Comparison of ENCODE assay signal across 10 cellular contexts in genomic region chr1:223775711-223776074, GRCh38.
DNase-seq lines count a peak whose midpoint lies in the region; ATAC-seq and TF ChIP-seq lines count a peak whose summit lies in the region.
"Had no signal": no experiment of that assay in that cellular context is flagged by ENCODE, and none has a peak within 500 bp of the region (broad histone marks: within the 10 kb centered on the region; RNA-seq: fewer than 3 reads in every experiment).

No MANE protein-coding gene starts in this region.

- H3K36me3 ChIP-seq in esophagus muscularis mucosa: peaks cover 45 to 94% (median 87%) of the 10 kb centered on the region in 4 donors

- no peak overlapping the region for H3K4me3 Mint-ChIP-seq in activated CD8-positive, alpha-beta memory T cell treated with anti-CD3 and anti-CD28 coated beads, Interleukin-2, amount 10 ng/mL, durations not matched to agents 7 days and 5 days
- no peak overlapping the region for H3K4me3 Mint-ChIP-seq in activated CD4-positive, alpha-beta memory T cell treated with anti-CD3 and anti-CD28 coated beads for 36 hours
- H3K4me3 Mint-ChIP-seq in stimulated activated memory B cell treated with anti-CD40 and anti-IgM and Interleukin-4, amounts not matched to agents 10 μg/mL and 1 μg/mL and 100 μg/mL, for 72 hours: no peak overlapping the region

- H3K4me3 ChIP-seq in esophagus muscularis mucosa: no peak overlapping the region
- H3K4me3 ChIP-seq: MG63, SJCRH30 had no signal

- H3K9me3 Mint-ChIP-seq in activated CD8-positive, alpha-beta memory T cell treated with anti-CD3 and anti-CD28 coated beads, Interleukin-2, amount 10 ng/mL, durations not matched to agents 7 days and 5 days (ENCODE audit: low read depth): no peaks in the 10 kb centered on the region
- no peaks in the 10 kb centered on the region for H3K9me3 Mint-ChIP-seq in activated CD4-positive, alpha-beta memory T cell treated with anti-CD3 and anti-CD28 coated beads for 36 hours
- no peaks in the 10 kb centered on the region for H3K9me3 Mint-ChIP-seq in stimulated activated memory B cell treated with anti-CD40 and anti-IgM and Interleukin-4, amounts not matched to agents 10 μg/mL and 1 μg/mL and 100 μg/mL, for 72 hours

- CTCF ChIA-PET in activated CD8-positive, alpha-beta memory T cell treated with anti-CD3 and anti-CD28 coated beads, Interleukin-2, amount 10 ng/mL, durations not matched to agents 7 days and 5 days (lab: Charles Lee): interaction anchor here (0.6 to 2.7 kb wide), 4 partner anchors 26 to 1664 kb away, joined by 3 to 11 read pairs (median 6); no protein-coding TSS in a partner anchor
- CTCF ChIA-PET in activated CD4-positive, alpha-beta memory T cell treated with anti-CD3 and anti-CD28 coated beads for 36 hours (lab: Charles Lee): interaction anchor here (0.8 to 3.2 kb wide), 5 partner anchors 26 to 80 kb away, joined by 3 to 17 read pairs (median 4); partner anchors contain the start of gene TP53BP2

- intact Hi-C loops in activated CD4-positive, alpha-beta memory T cell treated with anti-CD3 and anti-CD28 coated beads for 36 hours (cut with micrococcal nuclease): loop anchor here (1.0 kb wide), 1 partner anchor 60 kb away; no protein-coding TSS in a partner anchor
- intact Hi-C loops in esophagus muscularis mucosa (cut with DNase I): loop anchor here (10.0 kb wide), 1 partner anchor 69 kb away; the partner anchor contains the start of gene TP53BP2

- no peaks in the 10 kb centered on the region for H3K27me3 ChIP-seq in esophagus muscularis mucosa
- H3K27me3 ChIP-seq: MG63, SJCRH30 had no signal

- H3K27ac Mint-ChIP-seq in activated CD8-positive, alpha-beta memory T cell treated with anti-CD3 and anti-CD28 coated beads, Interleukin-2, amount 10 ng/mL, durations not matched to agents 7 days and 5 days: peak overlapping the region; percentile 57
- peak overlapping the region; percentile 82 for H3K27ac Mint-ChIP-seq in activated CD4-positive, alpha-beta memory T cell treated with anti-CD3 and anti-CD28 coated beads for 36 hours
- H3K27ac Mint-ChIP-seq in stimulated activated memory B cell treated with anti-CD40 and anti-IgM and Interleukin-4, amounts not matched to agents 10 μg/mL and 1 μg/mL and 100 μg/mL, for 72 hours: peak overlapping the region; percentile 2

- H3K27ac ChIP-seq in esophagus muscularis mucosa (replicated peaks in 1 of 4): peak overlapping the region; percentile 20 to 54 (median 36)
- H3K27ac ChIP-seq: SJCRH30 had no signal

- H3K4me1 Mint-ChIP-seq in activated CD8-positive, alpha-beta memory T cell treated with anti-CD3 and anti-CD28 coated beads, Interleukin-2, amount 10 ng/mL, durations not matched to agents 7 days and 5 days: peaks cover 44% of the 10 kb centered on the region
- H3K4me1 Mint-ChIP-seq in activated CD4-positive, alpha-beta memory T cell treated with anti-CD3 and anti-CD28 coated beads for 36 hours (ENCODE audit: low read depth): peaks cover 49% of the 10 kb centered on the region
- H3K4me1 Mint-ChIP-seq in stimulated activated memory B cell treated with anti-CD40 and anti-IgM and Interleukin-4, amounts not matched to agents 10 μg/mL and 1 μg/mL and 100 μg/mL, for 72 hours: peaks cover 32% of the 10 kb centered on the region

- TF ChIP-seq POLR2A in esophagus muscularis mucosa (IDR thresholded peaks at IDR 0.05; ENCODE audit: low read depth): no peak

- no peaks in the 10 kb centered on the region for H3K27me3 Mint-ChIP-seq in activated CD8-positive, alpha-beta memory T cell treated with anti-CD3 and anti-CD28 coated beads, Interleukin-2, amount 10 ng/mL, durations not matched to agents 7 days and 5 days
- H3K27me3 Mint-ChIP-seq in activated CD4-positive, alpha-beta memory T cell treated with anti-CD3 and anti-CD28 coated beads for 36 hours: no peaks in the 10 kb centered on the region
- no peaks in the 10 kb centered on the region for H3K27me3 Mint-ChIP-seq in stimulated activated memory B cell treated with anti-CD40 and anti-IgM and Interleukin-4, amounts not matched to agents 10 μg/mL and 1 μg/mL and 100 μg/mL, for 72 hours

- TF ChIP-seq EP300 in esophagus muscularis mucosa (IDR thresholded peaks at IDR 0.05): no peak

- WGBS in esophagus muscularis mucosa: 67% methylated on average over 1 of the region's 1 CpG

- peaks cover 58% of the 10 kb centered on the region for H3K36me3 Mint-ChIP-seq in activated CD8-positive, alpha-beta memory T cell treated with anti-CD3 and anti-CD28 coated beads, Interleukin-2, amount 10 ng/mL, durations not matched to agents 7 days and 5 days
- H3K36me3 Mint-ChIP-seq in activated CD4-positive, alpha-beta memory T cell treated with anti-CD3 and anti-CD28 coated beads for 36 hours: peaks cover 53% of the 10 kb centered on the region
- H3K36me3 Mint-ChIP-seq in stimulated activated memory B cell treated with anti-CD40 and anti-IgM and Interleukin-4, amounts not matched to agents 10 μg/mL and 1 μg/mL and 100 μg/mL, for 72 hours: peaks cover 63% of the 10 kb centered on the region

- POLR2A ChIA-PET in activated CD4-positive, alpha-beta memory T cell treated with anti-CD3 and anti-CD28 coated beads for 36 hours (lab: Charles Lee): interaction anchor here (0.8 to 3.2 kb wide), 2 partner anchors 8 to 70 kb away, joined by 3 to 17 read pairs; partner anchors contain the start of gene TP53BP2

- H3K4me1 ChIP-seq in esophagus muscularis mucosa: peaks cover 28 to 44% (median 32%) of the 10 kb centered on the region in 4 donors

- peak; percentile 9 for DNase-seq in activated CD8-positive, alpha-beta memory T cell treated with anti-CD3 and anti-CD28 coated beads, Interleukin-2, amount 10 ng/mL, durations not matched to agents 7 days and 5 days
- DNase-seq in activated CD8-positive, alpha-beta memory T cell treated with anti-CD3 and anti-CD28 coated beads, Interleukin-2, amount 50 U/mL, for 4 hours: no peak
- no peak for DNase-seq in activated CD4-positive, alpha-beta memory T cell treated with anti-CD3 and anti-CD28 coated beads for 36 hours
- DNase-seq in esophagus muscularis mucosa (ENCODE audit: extremely low spot score) (no peak), OCI-M2 (lab: John Stamatoyannopoulos, UW; ENCODE audit: unreplicated experiment) (no peak)
- DNase-seq in stimulated activated CD4-positive, alpha-beta T cell treated with anti-CD3 and anti-CD28 coated beads, Interleukin-15, amount 100 ng/mL, for 24 hours: no peak
- DNase-seq: SJCRH30 had no signal

- no peaks in the 10 kb centered on the region for H3K9me3 ChIP-seq in esophagus muscularis mucosa
- H3K9me3 ChIP-seq: MG63, SJCRH30 had no signal

- no peak for TF ChIP-seq CTCF in esophagus muscularis mucosa (IDR thresholded peaks at IDR 0.05)

- no peak for ATAC-seq in activated CD8-positive, alpha-beta memory T cell treated with anti-CD3 and anti-CD28 coated beads, Interleukin-2, amount 10 ng/mL, durations not matched to agents 7 days and 5 days
- no peak for ATAC-seq in stimulated activated memory B cell treated with anti-CD40 and anti-IgM and Interleukin-4, amounts not matched to agents 10 μg/mL and 1 μg/mL and 100 μg/mL, for 72 hours
- ATAC-seq in GM18873 (IDR thresholded peaks at IDR 0.05; ENCODE audit: low FRiP score, unreplicated experiment): no peak

Comparison
In these comparisons a context has a peak if more than half of its experiments do, and no peak if none do; other contexts are left out.
1. H3K27ac Mint-ChIP-seq: peak in every context shown above with its lines; median percentile 82 in activated CD4-positive, alpha-beta memory T cell treated with anti-CD3 and anti-CD28 coated beads for 36 hours; 57 in activated CD8-positive, alpha-beta memory T cell treated with anti-CD3 and anti-CD28 coated beads, Interleukin-2, amount 10 ng/mL, durations not matched to agents 7 days and 5 days; 2 in stimulated activated memory B cell treated with anti-CD40 and anti-IgM and Interleukin-4, amounts not matched to agents 10 μg/mL and 1 μg/mL and 100 μg/mL, for 72 hours.